20 cellular contexts compared by ENCODE assay signal in genomic region chr2:17648571-17648970, GRCh38.
"Had no signal": no experiment of that assay in that cellular context is flagged by ENCODE, and none has a peak within 500 bp of the region (broad histone marks: within the 10 kb centered on the region; RNA-seq: fewer than 3 reads in every experiment).

No MANE protein-coding gene starts in this region.

- H3K4me3 ChIP-seq: coronary artery, left lung, tibial artery had no signal

- H3K4me3 Mint-ChIP-seq: activated CD4-positive, alpha-beta T cell treated with anti-CD3 and anti-CD28 coated beads for 36 hours; activated CD8-positive, alpha-beta T cell treated with anti-CD3 and anti-CD28 coated beads for 36 hours; nephron; stimulated activated naive B cell treated with anti-CD40 and anti-IgM and Interleukin-4, amounts not matched to agents 10 μg/mL and 1 μg/mL and 100 μg/mL, for 72 hours had no signal

- H3K9me3 Mint-ChIP-seq: activated CD8-positive, alpha-beta T cell treated with anti-CD3 and anti-CD28 coated beads for 36 hours; activated naive CD4-positive, alpha-beta T cell treated with anti-CD3 and anti-CD28 coated beads, Interleukin-2, amount 50 U/mL, for 72 hours; nephron; stimulated activated naive B cell treated with anti-CD40 and anti-IgM and Interleukin-4, amounts not matched to agents 10 μg/mL and 1 μg/mL and 100 μg/mL, for 72 hours had no signal

- H3K36me3 ChIP-seq: left lung, tibial artery, WERI-Rb-1 had no signal

- DNase-seq: activated CD4-positive, alpha-beta T cell treated with anti-CD3 and anti-CD28 coated beads for 36 hours; activated CD8-positive, alpha-beta T cell treated with anti-CD3 and anti-CD28 coated beads for 36 hours; activated gamma-delta T cell; activated T-cell treated with anti-CD3 and anti-CD28 coated beads, Interleukin-2, amount 50 U/mL, for 48 hours; caudate nucleus; effector CD4-positive, alpha-beta T cell; foreskin fibroblast; hippocampal formation; kidney; nucleus accumbens; posterior cingulate gyrus; stimulated activated CD4-positive, alpha-beta T cell treated with anti-CD3 and anti-CD28 coated beads, Interleukin-2, amount 100 ng/mL, for 48 hours; stimulated activated naive B cell treated with anti-CD40 and anti-IgM and Interleukin-4, amounts not matched to agents 10 μg/mL and 1 μg/mL and 100 μg/mL, for 72 hours; T1000; tibial artery; WERI-Rb-1 had no signal

- ATAC-seq: activated CD4-positive, alpha-beta T cell treated with anti-CD3 and anti-CD28 coated beads for 36 hours; activated CD8-positive, alpha-beta T cell treated with anti-CD3 and anti-CD28 coated beads for 36 hours; activated naive CD4-positive, alpha-beta T cell treated with anti-CD3 and anti-CD28 coated beads, Interleukin-2, amount 50 U/mL, for 72 hours; left lung; stimulated activated naive B cell treated with anti-CD40 and anti-IgM and Interleukin-4, amounts not matched to agents 10 μg/mL and 1 μg/mL and 100 μg/mL, for 72 hours had no signal

- H3K27ac Mint-ChIP-seq: activated CD4-positive, alpha-beta T cell treated with anti-CD3 and anti-CD28 coated beads for 36 hours; activated CD8-positive, alpha-beta T cell treated with anti-CD3 and anti-CD28 coated beads for 36 hours; activated naive CD4-positive, alpha-beta T cell treated with anti-CD3 and anti-CD28 coated beads, Interleukin-2, amount 50 U/mL, for 72 hours; nephron; stimulated activated naive B cell treated with anti-CD40 and anti-IgM and Interleukin-4, amounts not matched to agents 10 μg/mL and 1 μg/mL and 100 μg/mL, for 72 hours had no signal

- H3K27me3 ChIP-seq: left lung, tibial artery had no signal

- H3K27ac ChIP-seq: coronary artery, left lung, tibial artery, WERI-Rb-1 had no signal

- H3K27me3 Mint-ChIP-seq: activated CD4-positive, alpha-beta T cell treated with anti-CD3 and anti-CD28 coated beads for 36 hours; activated CD8-positive, alpha-beta T cell treated with anti-CD3 and anti-CD28 coated beads for 36 hours; stimulated activated naive B cell treated with anti-CD40 and anti-IgM and Interleukin-4, amounts not matched to agents 10 μg/mL and 1 μg/mL and 100 μg/mL, for 72 hours had no signal

- H3K36me3 Mint-ChIP-seq: activated naive CD4-positive, alpha-beta T cell treated with anti-CD3 and anti-CD28 coated beads, Interleukin-2, amount 50 U/mL, for 72 hours had no signal

- H3K9me3 ChIP-seq: left lung, tibial artery had no signal
